ENCODE assay signal across 24 cellular contexts in genomic region chr11:35357893-35358292, GRCh38.
DNase-seq lines count a peak whose midpoint lies in the region; ATAC-seq, FAIRE-seq and TF ChIP-seq lines count a peak whose summit lies in the region.
"Had no signal": no experiment of that assay in that cellular context is flagged by ENCODE, and none has a peak within 500 bp of the region (broad histone marks: within the 10 kb centered on the region; RNA-seq: fewer than 3 reads in every experiment).

No MANE protein-coding gene starts in this region.

- H4K91ac ChIP-seq in mesenchymal stem cell (ENCODE audit: low read length): no peak overlapping the region

- H3K36me3 ChIP-seq in PC-3 (ENCODE audit: low read depth, low read length) (no peaks in the 10 kb centered on the region), fibroblast of lung (ENCODE audit: control insufficient read depth, insufficient read depth, low read length) (no peaks in the 10 kb centered on the region), mesenchymal stem cell (ENCODE audit: control insufficient read depth in 1 of 2, insufficient read depth in 2 of 2, low read depth in 1 of 2, low read length in 2 of 2) (peaks cover 0 to 14% of the 10 kb centered on the region in 2 experiments)
- H3K36me3 ChIP-seq: neural progenitor cell had no signal

- H3K4me1 ChIP-seq in PC-3 (ENCODE audit: insufficient read depth, low read length) (peaks cover 8% of the 10 kb centered on the region), fibroblast of lung (ENCODE audit: control insufficient read depth, extremely low read depth, insufficient read depth, low read length) (peaks cover 15% of the 10 kb centered on the region), mesenchymal stem cell (ENCODE audit: control insufficient read depth, insufficient read depth, low read depth, low read length) (peaks cover 3% of the 10 kb centered on the region)
- H3K4me1 ChIP-seq: neural progenitor cell had no signal

- H3F3A ChIP-seq in PC-3 (ENCODE audit: low read length, unreplicated experiment): no peaks in the 10 kb centered on the region

- H3K14ac ChIP-seq in mesenchymal stem cell (ENCODE audit: low read length in 2 of 2): no peak overlapping the region

- DNase-seq in HCEC 1CT: peak; percentile 70
- peak; percentile 45 for DNase-seq in PC-3
- DNase-seq in fibroblast of lung (ENCODE audit: low read depth in 2 of 2): peak; percentile 31 to 45
- DNase-seq in mesenchymal stem cell: peak; percentile 28
- no peak for DNase-seq in RCC 7860 (ENCODE audit: low spot score)
- DNase-seq in C1 segment of cervical spinal cord (lab: John Stamatoyannopoulos, UW): no peak
- DNase-seq: activated CD8-positive, alpha-beta memory T cell treated with anti-CD3 and anti-CD28 coated beads, Interleukin-2, amount 50 U/mL, for 48 hours; body of pancreas; CD4-positive, CD25-positive, alpha-beta regulatory T cell; effector CD4-positive, alpha-beta T cell; erythroblast; kidney; NCI-H1092 treated with DMSO at 0.1 percent for 48 hours; NCI-H187 treated with DMSO at 0.1 percent for 48 hours; NCI-H82; stimulated activated CD8-positive, alpha-beta memory T cell treated with anti-CD3 and anti-CD28 coated beads, Interleukin-4, amount 100 ng/mL, for 48 hours; T1000 had no signal

- TF ChIP-seq CTCF in PC-3 (conservative IDR thresholded peaks at IDR 0.05; ENCODE audit: low read depth, low read length): no peak
- TF ChIP-seq CTCF in fibroblast of lung (conservative IDR thresholded peaks at IDR 0.05 in 1 of 2, IDR thresholded peaks at IDR 0.05 in 1 of 2; ENCODE audit: low read depth in 1 of 2, low read length in 2 of 2): no peak

- H2BK15ac ChIP-seq in mesenchymal stem cell (ENCODE audit: low read depth, poor library complexity, severe bottlenecking): no peak overlapping the region

- H3K9me3 ChIP-seq in PC-3 (ENCODE audit: low read length) (no peaks in the 10 kb centered on the region), fibroblast of lung (ENCODE audit: control insufficient read depth, insufficient read depth, low read depth, low read length) (no peaks in the 10 kb centered on the region), mesenchymal stem cell (ENCODE audit: control insufficient read depth, low read length) (no peaks in the 10 kb centered on the region)
- H3K9me3 ChIP-seq: body of pancreas had no signal

- no peak overlapping the region for H3K18ac ChIP-seq in mesenchymal stem cell (ENCODE audit: low read depth in 1 of 2, low read length in 2 of 2)

- POLR2A ChIA-PET in PC-3 (lab: Charles Lee; ENCODE audit: unreplicated experiment): no interaction called here

- H2AK5ac ChIP-seq in mesenchymal stem cell (ENCODE audit: low read length, severe bottlenecking): no peak overlapping the region

- no peaks in the 10 kb centered on the region for H3K79me2 ChIP-seq in PC-3 (ENCODE audit: low read length)
- no peaks in the 10 kb centered on the region for H3K79me2 ChIP-seq in fibroblast of lung (ENCODE audit: control insufficient read depth, insufficient read depth, low read length)

- ATAC-seq in PC-3 (peak; percentile 74), GM19463 (IDR thresholded peaks at IDR 0.05; ENCODE audit: unreplicated experiment) (no peak), GM18502 (IDR thresholded peaks at IDR 0.05; ENCODE audit: poor library complexity, unreplicated experiment) (no peak)
- ATAC-seq: body of pancreas, Right ventricle myocardium inferior, WTC11 had no signal

- no peaks in the 10 kb centered on the region for H3K79me1 ChIP-seq in mesenchymal stem cell (replicated peaks; ENCODE audit: low read length, poor library complexity, severe bottlenecking)

- H3K4me2 ChIP-seq in PC-3 (ENCODE audit: low read length): no peak overlapping the region
- no peak overlapping the region for H3K4me2 ChIP-seq in fibroblast of lung (ENCODE audit: extremely low read depth, insufficient read depth, low read length)
- H3K4me2 ChIP-seq in mesenchymal stem cell (ENCODE audit: low read length, poor library complexity, severe bottlenecking): no peak overlapping the region
- H3K4me2 ChIP-seq: neural progenitor cell had no signal

- H4K20me1 ChIP-seq in PC-3 (ENCODE audit: low read length): no peaks in the 10 kb centered on the region
- no peaks in the 10 kb centered on the region for H4K20me1 ChIP-seq in fibroblast of lung (ENCODE audit: control insufficient read depth, extremely low read depth, insufficient read depth, low read length)

- H3K4me3 ChIP-seq in PC-3 (ENCODE audit: low read length) (no peak overlapping the region), fibroblast of lung (replicated peaks in 1 of 4; ENCODE audit: control extremely low read depth in 1 of 4, insufficient read depth in 1 of 4, low read depth in 3 of 4, low read length in 4 of 4) (no peak overlapping the region), mesenchymal stem cell (ENCODE audit: insufficient read depth in 1 of 2, low read depth in 1 of 2, low read length in 2 of 2) (no peak overlapping the region)
- H3K4me3 ChIP-seq: body of pancreas, neural progenitor cell had no signal

- FAIRE-seq in RCC 7860 (lab: Jason Lieb, UNC): no peak
- FAIRE-seq: G401.6, H54, kidney had no signal

- CTCF ChIA-PET in PC-3 (lab: Charles Lee): no interaction called here

- H3K27me3 ChIP-seq in PC-3 (ENCODE audit: low read length): no peaks in the 10 kb centered on the region
- H3K27me3 ChIP-seq in fibroblast of lung (ENCODE audit: control insufficient read depth, insufficient read depth, low read length): no peaks in the 10 kb centered on the region
- H3K27me3 ChIP-seq in mesenchymal stem cell (ENCODE audit: control insufficient read depth in 1 of 2, insufficient read depth in 1 of 2, low read length in 2 of 2): no peaks in the 10 kb centered on the region
- H3K27me3 ChIP-seq: body of pancreas, neural progenitor cell had no signal

- no peak overlapping the region for H3K4ac ChIP-seq in mesenchymal stem cell (ENCODE audit: low read depth in 1 of 2, low read length in 2 of 2)

- H2AFZ ChIP-seq in PC-3 (ENCODE audit: low read length) (no peak overlapping the region), fibroblast of lung (ENCODE audit: low read length) (no peak overlapping the region), mesenchymal stem cell (ENCODE audit: low read depth, low read length) (no peak overlapping the region)
- H2AFZ ChIP-seq: neural progenitor cell had no signal

- no TSS peak for BruUV-seq in PC-3 (replicated peaks; lab: Mats Ljungman, UMichigan)

- no peak overlapping the region for H2BK5ac ChIP-seq in mesenchymal stem cell (ENCODE audit: low read depth, low read length, poor library complexity, severe bottlenecking)

- no peaks in the 10 kb centered on the region for H3K9me2 ChIP-seq in PC-3 (replicated peaks; ENCODE audit: low read length)

- no peak overlapping the region for H3K9ac ChIP-seq in PC-3 (ENCODE audit: low read length)
- no peak overlapping the region for H3K9ac ChIP-seq in fibroblast of lung (ENCODE audit: insufficient read depth, low read length)
- peak overlapping the region; percentile 57 for H3K9ac ChIP-seq in mesenchymal stem cell (ENCODE audit: low read length)
- H3K9ac ChIP-seq: neural progenitor cell had no signal

- no peak overlapping the region for H3K27ac ChIP-seq in PC-3 (ENCODE audit: low read length)
- H3K27ac ChIP-seq in fibroblast of lung (ENCODE audit: insufficient read depth, low read length): no peak overlapping the region
- no peak overlapping the region for H3K27ac ChIP-seq in mesenchymal stem cell (ENCODE audit: low read length, poor library complexity, severe bottlenecking)
- H3K27ac ChIP-seq: neural progenitor cell had no signal

- no peak overlapping the region for H3K23ac ChIP-seq in mesenchymal stem cell (ENCODE audit: low read length in 2 of 2)

- intact Hi-C loops in PC-3 (cut with micrococcal nuclease): no loop called here

- no peak overlapping the region for H2BK120ac ChIP-seq in mesenchymal stem cell (ENCODE audit: low read depth, low read length)

- H2BK12ac ChIP-seq in mesenchymal stem cell (ENCODE audit: low read length in 2 of 2): no peak overlapping the region

- WGBS in mesenchymal stem cell: 75% methylated on average over 5 of the region's 6 CpGs

- H4K8ac ChIP-seq in mesenchymal stem cell (ENCODE audit: low read length): no peak overlapping the region

Comparison
In these comparisons a context has a peak if more than half of its experiments do, and no peak if none do; other contexts are left out.
1. DNase-seq: peak in HCEC 1CT (single experiment), PC-3 (single experiment), fibroblast of lung (2 of 2) and mesenchymal stem cell (single experiment); none in RCC 7860 (single experiment) and C1 segment of cervical spinal cord (0 of 14).